In the genomic region with DNA sequence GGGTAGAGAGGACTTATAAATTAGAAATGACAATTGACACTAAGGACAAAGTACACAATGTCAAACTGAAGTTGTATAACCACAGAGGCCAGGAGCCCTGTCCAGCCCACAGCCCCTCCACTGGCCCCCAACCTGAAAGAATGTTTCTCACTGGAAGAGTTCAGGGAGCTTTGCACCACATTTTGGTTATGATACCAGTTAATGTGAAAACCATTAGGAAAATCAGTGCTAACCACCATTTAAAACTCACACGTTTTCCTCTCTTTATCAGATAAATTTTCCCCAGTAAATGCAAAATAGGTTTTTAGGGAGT, we compare ENCODE assay signal across 1 cellular context.
A peak's percentile ranks its signal among the peaks of the same experiment; 100 is the strongest.
TF ChIP-seq lines count a peak whose summit lies in the region.

No MANE protein-coding gene starts in this region.

TF ChIP-seq in HepG2, 621 proteins besides CTCF, POLR2A, EP300 and RAD21:
- TF ChIP-seq, protein P1, sequence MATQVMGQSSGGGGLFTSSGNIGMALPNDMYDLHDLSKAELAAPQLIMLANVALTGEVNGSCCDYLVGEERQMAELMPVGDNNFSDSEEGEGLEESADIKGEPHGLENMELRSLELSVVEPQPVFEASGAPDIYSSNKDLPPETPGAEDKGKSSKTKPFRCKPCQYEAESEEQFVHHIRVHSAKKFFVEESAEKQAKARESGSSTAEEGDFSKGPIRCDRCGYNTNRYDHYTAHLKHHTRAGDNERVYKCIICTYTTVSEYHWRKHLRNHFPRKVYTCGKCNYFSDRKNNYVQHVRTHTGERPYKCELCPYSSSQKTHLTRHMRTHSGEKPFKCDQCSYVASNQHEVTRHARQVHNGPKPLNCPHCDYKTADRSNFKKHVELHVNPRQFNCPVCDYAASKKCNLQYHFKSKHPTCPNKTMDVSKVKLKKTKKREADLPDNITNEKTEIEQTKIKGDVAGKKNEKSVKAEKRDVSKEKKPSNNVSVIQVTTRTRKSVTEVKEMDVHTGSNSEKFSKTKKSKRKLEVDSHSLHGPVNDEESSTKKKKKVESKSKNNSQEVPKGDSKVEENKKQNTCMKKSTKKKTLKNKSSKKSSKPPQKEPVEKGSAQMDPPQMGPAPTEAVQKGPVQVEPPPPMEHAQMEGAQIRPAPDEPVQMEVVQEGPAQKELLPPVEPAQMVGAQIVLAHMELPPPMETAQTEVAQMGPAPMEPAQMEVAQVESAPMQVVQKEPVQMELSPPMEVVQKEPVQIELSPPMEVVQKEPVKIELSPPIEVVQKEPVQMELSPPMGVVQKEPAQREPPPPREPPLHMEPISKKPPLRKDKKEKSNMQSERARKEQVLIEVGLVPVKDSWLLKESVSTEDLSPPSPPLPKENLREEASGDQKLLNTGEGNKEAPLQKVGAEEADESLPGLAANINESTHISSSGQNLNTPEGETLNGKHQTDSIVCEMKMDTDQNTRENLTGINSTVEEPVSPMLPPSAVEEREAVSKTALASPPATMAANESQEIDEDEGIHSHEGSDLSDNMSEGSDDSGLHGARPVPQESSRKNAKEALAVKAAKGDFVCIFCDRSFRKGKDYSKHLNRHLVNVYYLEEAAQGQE (IDR thresholded peaks at IDR 0.05; ENCODE audit: borderline replicate concordance in 1 of 2, low read depth in 1 of 2, low read length in 2 of 2), result peak in 1 of 2 experiments; percentile 49; a peak in 1 of 4 replicates
- TF ChIP-seq ZNF766 (CRISPR knock-in tag; IDR thresholded peaks at IDR 0.05; ENCODE audit: borderline replicate concordance), result no peak
- 0 out of 2 replicates have a peak, but pooled peaks have one; percentile 18 for TF ChIP-seq MBD4 (IDR thresholded peaks at IDR 0.05; ENCODE audit: borderline replicate concordance, low read length)
- TF ChIP-seq ZNF883 (CRISPR knock-in tag; IDR thresholded peaks at IDR 0.05; ENCODE audit: not compliant biosample characterization), result no peak
- no peak for TF ChIP-seq NFYC (CRISPR knock-in tag; IDR thresholded peaks at IDR 0.05)
- TF ChIP-seq FOXO1 (CRISPR knock-in tag; IDR thresholded peaks at IDR 0.05), result no peak
- 0 out of 2 replicates have a peak, but pooled peaks have one; percentile 1 for TF ChIP-seq YEATS2 (CRISPR knock-in tag; IDR thresholded peaks at IDR 0.05; ENCODE audit: borderline replicate concordance)
- TF ChIP-seq, protein P2, sequence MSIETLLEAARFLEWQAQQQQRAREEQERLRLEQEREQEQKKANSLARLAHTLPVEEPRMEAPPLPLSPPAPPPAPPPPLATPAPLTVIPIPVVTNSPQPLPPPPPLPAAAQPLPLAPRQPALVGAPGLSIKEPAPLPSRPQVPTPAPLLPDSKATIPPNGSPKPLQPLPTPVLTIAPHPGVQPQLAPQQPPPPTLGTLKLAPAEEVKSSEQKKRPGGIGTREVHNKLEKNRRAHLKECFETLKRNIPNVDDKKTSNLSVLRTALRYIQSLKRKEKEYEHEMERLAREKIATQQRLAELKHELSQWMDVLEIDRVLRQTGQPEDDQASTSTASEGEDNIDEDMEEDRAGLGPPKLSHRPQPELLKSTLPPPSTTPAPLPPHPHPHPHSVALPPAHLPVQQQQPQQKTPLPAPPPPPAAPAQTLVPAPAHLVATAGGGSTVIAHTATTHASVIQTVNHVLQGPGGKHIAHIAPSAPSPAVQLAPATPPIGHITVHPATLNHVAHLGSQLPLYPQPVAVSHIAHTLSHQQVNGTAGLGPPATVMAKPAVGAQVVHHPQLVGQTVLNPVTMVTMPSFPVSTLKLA (IDR thresholded peaks at IDR 0.05), result no peak
- peak; percentile 17; the same call in 1 of the 2 replicates for TF ChIP-seq SALL1 (CRISPR knock-in tag; IDR thresholded peaks at IDR 0.05)
- TF ChIP-seq SOX5 (CRISPR knock-in tag; IDR thresholded peaks at IDR 0.05; ENCODE audit: borderline replicate concordance), result 0 out of 2 replicates have a peak, but pooled peaks have one; percentile 19
- TF ChIP-seq RBM22 (optimal IDR thresholded peaks at IDR 0.05; ENCODE audit: low read length), result peak; percentile 88
- no peak for TF ChIP-seq ZSCAN20 (CRISPR knock-in tag; IDR thresholded peaks at IDR 0.05; ENCODE audit: borderline replicate concordance)
- TF ChIP-seq, protein P3, sequence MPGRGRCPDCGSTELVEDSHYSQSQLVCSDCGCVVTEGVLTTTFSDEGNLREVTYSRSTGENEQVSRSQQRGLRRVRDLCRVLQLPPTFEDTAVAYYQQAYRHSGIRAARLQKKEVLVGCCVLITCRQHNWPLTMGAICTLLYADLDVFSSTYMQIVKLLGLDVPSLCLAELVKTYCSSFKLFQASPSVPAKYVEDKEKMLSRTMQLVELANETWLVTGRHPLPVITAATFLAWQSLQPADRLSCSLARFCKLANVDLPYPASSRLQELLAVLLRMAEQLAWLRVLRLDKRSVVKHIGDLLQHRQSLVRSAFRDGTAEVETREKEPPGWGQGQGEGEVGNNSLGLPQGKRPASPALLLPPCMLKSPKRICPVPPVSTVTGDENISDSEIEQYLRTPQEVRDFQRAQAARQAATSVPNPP (CRISPR knock-in tag; IDR thresholded peaks at IDR 0.05), result 0 out of 2 replicates have a peak, but pooled peaks have one; percentile 26
- TF ChIP-seq ATF1 (CRISPR knock-in tag; IDR thresholded peaks at IDR 0.05), result no peak
- no peak for TF ChIP-seq MZF1 (CRISPR knock-in tag; IDR thresholded peaks at IDR 0.05; ENCODE audit: borderline replicate concordance)
- no peak for TF ChIP-seq ZNF605 (CRISPR knock-in tag; IDR thresholded peaks at IDR 0.05)
- TF ChIP-seq, protein P4, sequence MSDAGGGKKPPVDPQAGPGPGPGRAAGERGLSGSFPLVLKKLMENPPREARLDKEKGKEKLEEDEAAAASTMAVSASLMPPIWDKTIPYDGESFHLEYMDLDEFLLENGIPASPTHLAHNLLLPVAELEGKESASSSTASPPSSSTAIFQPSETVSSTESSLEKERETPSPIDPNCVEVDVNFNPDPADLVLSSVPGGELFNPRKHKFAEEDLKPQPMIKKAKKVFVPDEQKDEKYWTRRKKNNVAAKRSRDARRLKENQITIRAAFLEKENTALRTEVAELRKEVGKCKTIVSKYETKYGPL (CRISPR knock-in tag; IDR thresholded peaks at IDR 0.05), result peak; percentile 91
- peak; percentile 61; the same call in 1 of the 2 replicates for TF ChIP-seq SMYD3 (CRISPR knock-in tag; IDR thresholded peaks at IDR 0.05)
- no peak for TF ChIP-seq ZNF703 (CRISPR knock-in tag; IDR thresholded peaks at IDR 0.05; ENCODE audit: borderline replicate concordance)
- TF ChIP-seq TBX2 (CRISPR knock-in tag; IDR thresholded peaks at IDR 0.05; ENCODE audit: borderline replicate concordance), result no peak
- TF ChIP-seq TCF12 (IDR thresholded peaks at IDR 0.05), result no peak
- no peak for TF ChIP-seq TCF12 (CRISPR knock-in tag; IDR thresholded peaks at IDR 0.05)
- no peak for TF ChIP-seq BORCS8-MEF2B (CRISPR knock-in tag; IDR thresholded peaks at IDR 0.05)
- 0 out of 2 replicates have a peak, but pooled peaks have one; percentile 6 for TF ChIP-seq KDM2A (CRISPR knock-in tag; IDR thresholded peaks at IDR 0.05; ENCODE audit: borderline replicate concordance, low read depth)
- no peak for TF ChIP-seq RORA (CRISPR knock-in tag; IDR thresholded peaks at IDR 0.05)
- TF ChIP-seq, protein P5, sequence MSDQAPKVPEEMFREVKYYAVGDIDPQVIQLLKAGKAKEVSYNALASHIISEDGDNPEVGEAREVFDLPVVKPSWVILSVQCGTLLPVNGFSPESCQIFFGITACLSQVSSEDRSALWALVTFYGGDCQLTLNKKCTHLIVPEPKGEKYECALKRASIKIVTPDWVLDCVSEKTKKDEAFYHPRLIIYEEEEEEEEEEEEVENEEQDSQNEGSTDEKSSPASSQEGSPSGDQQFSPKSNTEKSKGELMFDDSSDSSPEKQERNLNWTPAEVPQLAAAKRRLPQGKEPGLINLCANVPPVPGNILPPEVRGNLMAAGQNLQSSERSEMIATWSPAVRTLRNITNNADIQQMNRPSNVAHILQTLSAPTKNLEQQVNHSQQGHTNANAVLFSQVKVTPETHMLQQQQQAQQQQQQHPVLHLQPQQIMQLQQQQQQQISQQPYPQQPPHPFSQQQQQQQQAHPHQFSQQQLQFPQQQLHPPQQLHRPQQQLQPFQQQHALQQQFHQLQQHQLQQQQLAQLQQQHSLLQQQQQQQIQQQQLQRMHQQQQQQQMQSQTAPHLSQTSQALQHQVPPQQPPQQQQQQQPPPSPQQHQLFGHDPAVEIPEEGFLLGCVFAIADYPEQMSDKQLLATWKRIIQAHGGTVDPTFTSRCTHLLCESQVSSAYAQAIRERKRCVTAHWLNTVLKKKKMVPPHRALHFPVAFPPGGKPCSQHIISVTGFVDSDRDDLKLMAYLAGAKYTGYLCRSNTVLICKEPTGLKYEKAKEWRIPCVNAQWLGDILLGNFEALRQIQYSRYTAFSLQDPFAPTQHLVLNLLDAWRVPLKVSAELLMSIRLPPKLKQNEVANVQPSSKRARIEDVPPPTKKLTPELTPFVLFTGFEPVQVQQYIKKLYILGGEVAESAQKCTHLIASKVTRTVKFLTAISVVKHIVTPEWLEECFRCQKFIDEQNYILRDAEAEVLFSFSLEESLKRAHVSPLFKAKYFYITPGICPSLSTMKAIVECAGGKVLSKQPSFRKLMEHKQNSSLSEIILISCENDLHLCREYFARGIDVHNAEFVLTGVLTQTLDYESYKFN (CRISPR knock-in tag; conservative IDR thresholded peaks at IDR 0.05), result 0 out of 2 replicates have a peak, but pooled peaks have one; percentile 14
- TF ChIP-seq, protein P6, sequence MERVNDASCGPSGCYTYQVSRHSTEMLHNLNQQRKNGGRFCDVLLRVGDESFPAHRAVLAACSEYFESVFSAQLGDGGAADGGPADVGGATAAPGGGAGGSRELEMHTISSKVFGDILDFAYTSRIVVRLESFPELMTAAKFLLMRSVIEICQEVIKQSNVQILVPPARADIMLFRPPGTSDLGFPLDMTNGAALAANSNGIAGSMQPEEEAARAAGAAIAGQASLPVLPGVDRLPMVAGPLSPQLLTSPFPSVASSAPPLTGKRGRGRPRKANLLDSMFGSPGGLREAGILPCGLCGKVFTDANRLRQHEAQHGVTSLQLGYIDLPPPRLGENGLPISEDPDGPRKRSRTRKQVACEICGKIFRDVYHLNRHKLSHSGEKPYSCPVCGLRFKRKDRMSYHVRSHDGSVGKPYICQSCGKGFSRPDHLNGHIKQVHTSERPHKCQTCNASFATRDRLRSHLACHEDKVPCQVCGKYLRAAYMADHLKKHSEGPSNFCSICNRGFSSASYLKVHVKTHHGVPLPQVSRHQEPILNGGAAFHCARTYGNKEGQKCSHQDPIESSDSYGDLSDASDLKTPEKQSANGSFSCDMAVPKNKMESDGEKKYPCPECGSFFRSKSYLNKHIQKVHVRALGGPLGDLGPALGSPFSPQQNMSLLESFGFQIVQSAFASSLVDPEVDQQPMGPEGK (CRISPR knock-in tag; IDR thresholded peaks at IDR 0.05), result peak; percentile 81
- no peak for TF ChIP-seq MAZ (IDR thresholded peaks at IDR 0.05; ENCODE audit: borderline replicate concordance, low read depth, low read length)
- no peak for TF ChIP-seq MAZ (CRISPR knock-in tag; IDR thresholded peaks at IDR 0.05; ENCODE audit: low read depth)
- no peak for TF ChIP-seq HNRNPLL (IDR thresholded peaks at IDR 0.05; ENCODE audit: low read depth, low read length, poor library complexity, severe bottlenecking)
- TF ChIP-seq TMF1 (CRISPR knock-in tag; IDR thresholded peaks at IDR 0.05; ENCODE audit: low read depth), result no peak
- no peak for TF ChIP-seq ZNF644 (CRISPR knock-in tag; IDR thresholded peaks at IDR 0.05; ENCODE audit: low read depth)
- TF ChIP-seq ZNF224 (CRISPR knock-in tag; IDR thresholded peaks at IDR 0.05), result no peak
- peak; percentile 67 for TF ChIP-seq POLR2G (IDR thresholded peaks at IDR 0.05; ENCODE audit: low read depth, low read length)
- TF ChIP-seq, protein P7, sequence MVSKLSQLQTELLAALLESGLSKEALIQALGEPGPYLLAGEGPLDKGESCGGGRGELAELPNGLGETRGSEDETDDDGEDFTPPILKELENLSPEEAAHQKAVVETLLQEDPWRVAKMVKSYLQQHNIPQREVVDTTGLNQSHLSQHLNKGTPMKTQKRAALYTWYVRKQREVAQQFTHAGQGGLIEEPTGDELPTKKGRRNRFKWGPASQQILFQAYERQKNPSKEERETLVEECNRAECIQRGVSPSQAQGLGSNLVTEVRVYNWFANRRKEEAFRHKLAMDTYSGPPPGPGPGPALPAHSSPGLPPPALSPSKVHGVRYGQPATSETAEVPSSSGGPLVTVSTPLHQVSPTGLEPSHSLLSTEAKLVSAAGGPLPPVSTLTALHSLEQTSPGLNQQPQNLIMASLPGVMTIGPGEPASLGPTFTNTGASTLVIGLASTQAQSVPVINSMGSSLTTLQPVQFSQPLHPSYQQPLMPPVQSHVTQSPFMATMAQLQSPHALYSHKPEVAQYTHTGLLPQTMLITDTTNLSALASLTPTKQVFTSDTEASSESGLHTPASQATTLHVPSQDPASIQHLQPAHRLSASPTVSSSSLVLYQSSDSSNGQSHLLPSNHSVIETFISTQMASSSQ (IDR thresholded peaks at IDR 0.05; ENCODE audit: low read depth), result no peak
- TF ChIP-seq, protein P7 (CRISPR knock-in tag; IDR thresholded peaks at IDR 0.05; ENCODE audit: borderline replicate concordance), result no peak
- TF ChIP-seq, protein P8, sequence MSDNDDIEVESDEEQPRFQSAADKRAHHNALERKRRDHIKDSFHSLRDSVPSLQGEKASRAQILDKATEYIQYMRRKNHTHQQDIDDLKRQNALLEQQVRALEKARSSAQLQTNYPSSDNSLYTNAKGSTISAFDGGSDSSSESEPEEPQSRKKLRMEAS (IDR thresholded peaks at IDR 0.05), result no peak
- TF ChIP-seq ZNF274 (CRISPR knock-in tag; IDR thresholded peaks at IDR 0.05), result no peak
- no peak for TF ChIP-seq KMT2B (CRISPR knock-in tag; IDR thresholded peaks at IDR 0.05)
- peak; percentile 36; the same call in 1 of the 2 replicates for TF ChIP-seq HNF4A (CRISPR knock-in tag; IDR thresholded peaks at IDR 0.05)
